In the genomic region with DNA sequence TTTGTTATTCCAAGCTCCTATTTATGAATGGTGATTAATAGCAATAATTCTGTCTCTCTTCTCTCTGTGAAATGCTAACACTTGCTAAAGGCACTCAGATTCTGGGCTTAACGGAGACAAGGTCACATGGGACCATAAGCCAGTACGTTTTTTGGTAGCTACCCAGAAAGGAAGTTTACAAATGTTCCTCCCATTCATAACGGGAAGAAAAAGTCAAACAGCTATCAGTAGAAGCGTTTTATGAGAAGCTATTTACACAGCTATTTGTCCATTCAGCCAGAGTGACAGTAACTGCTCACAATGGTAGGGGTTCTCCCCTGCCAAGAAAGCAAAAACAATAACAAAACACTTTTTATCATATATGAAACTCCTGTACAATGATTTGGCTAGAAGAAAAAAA, we compare ENCODE assay signal across 12 cellular contexts. TPM values are rescaled to one million over a fixed set of nuclear protein-coding genes. Genes with fewer than 3 reads are reported as not detected.
DNase-seq lines count a peak whose midpoint lies in the region; ATAC-seq and TF ChIP-seq lines count a peak whose summit lies in the region.
"Had no signal": no experiment of that assay in that cellular context is flagged by ENCODE, and none has a peak within 500 bp of the region (broad histone marks: within the 10 kb centered on the region; RNA-seq: fewer than 3 reads in every experiment).

No MANE protein-coding gene starts in this region.

- H3K9me3 ChIP-seq in mesenchymal stem cell (ENCODE audit: control insufficient read depth, low read length): no peaks in the 10 kb centered on the region
- no peaks in the 10 kb centered on the region for H3K9me3 ChIP-seq in thyroid gland
- H3K9me3 ChIP-seq: ovary, tibial nerve had no signal

- H3K14ac ChIP-seq in mesenchymal stem cell (ENCODE audit: low read length in 2 of 2): no peak overlapping the region

- H3K4me3 ChIP-seq in dorsolateral prefrontal cortex (peak overlapping the region in 29 of 59 donors; percentile 1 to 45 (median 20)), mesenchymal stem cell (ENCODE audit: insufficient read depth in 1 of 2, low read depth in 1 of 2, low read length in 2 of 2) (no peak overlapping the region), thyroid gland (replicated peaks in 1 of 3) (no peak overlapping the region)
- H3K4me3 ChIP-seq: ovary, tibial nerve had no signal

- H3K4me1 ChIP-seq in mesenchymal stem cell (ENCODE audit: control insufficient read depth, insufficient read depth, low read depth, low read length): peaks cover 1% of the 10 kb centered on the region
- peaks cover 0 to 6% of the 10 kb centered on the region in 2 donors for H3K4me1 ChIP-seq in thyroid gland

- no peak overlapping the region for H3K18ac ChIP-seq in mesenchymal stem cell (ENCODE audit: low read depth in 1 of 2, low read length in 2 of 2)

- no peak for TF ChIP-seq POLR2A in thyroid gland (IDR thresholded peaks at IDR 0.05)

- H3K9ac ChIP-seq in mesenchymal stem cell (ENCODE audit: low read length): peak overlapping the region; percentile 3

- no peak overlapping the region for H2BK5ac ChIP-seq in mesenchymal stem cell (ENCODE audit: low read depth, low read length, poor library complexity, severe bottlenecking)

- 54% methylated on average over 4 of the region's 4 CpGs for WGBS in mesenchymal stem cell
- 47 to 51% methylated on average over 4 of the region's 4 CpGs for WGBS in thyroid gland, 2 donors

- H2BK12ac ChIP-seq in mesenchymal stem cell (ENCODE audit: low read length in 2 of 2): no peak overlapping the region

- H2AK5ac ChIP-seq in mesenchymal stem cell (ENCODE audit: low read length, severe bottlenecking): no peak overlapping the region

- H3K36me3 ChIP-seq in mesenchymal stem cell (ENCODE audit: control insufficient read depth in 1 of 2, insufficient read depth in 2 of 2, low read depth in 1 of 2, low read length in 2 of 2) (peaks cover 3 to 69% of the 10 kb centered on the region in 2 experiments), thyroid gland (peaks cover 0 to 2% of the 10 kb centered on the region in 2 donors)
- H3K36me3 ChIP-seq: ovary had no signal

- no peak overlapping the region for H2BK15ac ChIP-seq in mesenchymal stem cell (ENCODE audit: low read depth, poor library complexity, severe bottlenecking)

- H3K4ac ChIP-seq in mesenchymal stem cell (ENCODE audit: low read depth in 1 of 2, low read length in 2 of 2): no peak overlapping the region

- peaks cover 9% of the 10 kb centered on the region for H3K79me1 ChIP-seq in mesenchymal stem cell (replicated peaks; ENCODE audit: low read length, poor library complexity, severe bottlenecking)

- H3K23ac ChIP-seq in mesenchymal stem cell (ENCODE audit: low read length in 2 of 2): no peak overlapping the region

- no peak overlapping the region for H4K91ac ChIP-seq in mesenchymal stem cell (ENCODE audit: low read length)

- DNase-seq in COLO829 (ENCODE audit: low spot score) (peak; percentile 61), NCI-H2081 treated with DMSO at 0.1 percent for 48 hours (lab: John Stamatoyannopoulos, UW) (peak; percentile 30), dorsolateral prefrontal cortex (no peak), mesenchymal stem cell (peak; percentile 15), DMS53 (lab: John Stamatoyannopoulos, UW) (no peak), thyroid gland (no peak), H4 (ENCODE audit: low spot score) (no peak)
- DNase-seq: kidney glomerular epithelial cell, NCI-H1694, ovary had no signal

- H3K27ac ChIP-seq in dorsolateral prefrontal cortex (peak overlapping the region in 36 of 59 donors; percentile 1 to 63 (median 38)), mesenchymal stem cell (ENCODE audit: low read length, poor library complexity, severe bottlenecking) (no peak overlapping the region), thyroid gland (no peak overlapping the region)
- H3K27ac ChIP-seq: ovary had no signal

- ATAC-seq in HG03457 (IDR thresholded peaks at IDR 0.05; ENCODE audit: unreplicated experiment): no peak

- TF ChIP-seq CTCF in dorsolateral prefrontal cortex (IDR thresholded peaks at IDR 0.05 in 54 of 56, conservative IDR thresholded peaks at IDR 0.05 in 2 of 56; ENCODE audit: low read depth in 1 of 56, partially characterized antibody in 56 of 56) (no peak), thyroid gland (IDR thresholded peaks at IDR 0.05) (no peak)

- no peak overlapping the region for H2BK120ac ChIP-seq in mesenchymal stem cell (ENCODE audit: low read depth, low read length)

- no peak overlapping the region for H2AFZ ChIP-seq in mesenchymal stem cell (ENCODE audit: low read depth, low read length)

- H3K27me3 ChIP-seq in dorsolateral prefrontal cortex: no peaks in the 10 kb centered on the region
- H3K27me3 ChIP-seq in mesenchymal stem cell (ENCODE audit: control insufficient read depth in 1 of 2, insufficient read depth in 1 of 2, low read length in 2 of 2): no peaks in the 10 kb centered on the region
- H3K27me3 ChIP-seq in thyroid gland: no peaks in the 10 kb centered on the region
- H3K27me3 ChIP-seq: ovary, tibial nerve had no signal

- H4K8ac ChIP-seq in mesenchymal stem cell (ENCODE audit: low read length): no peak overlapping the region

- H3K4me2 ChIP-seq in mesenchymal stem cell (ENCODE audit: low read length, poor library complexity, severe bottlenecking): no peak overlapping the region

- intact Hi-C loops in dorsolateral prefrontal cortex (cut with DNase I): loop anchor here in 1 of 2 donors (2.0 kb wide), 1 partner anchor 51 kb away; the partner anchor contains the start of gene ZMAT3
- intact Hi-C loops in thyroid gland (cut with DNase I): no loop called here

RNA-seq across cellular contexts. Expression of gene ZMAT3, which starts 51.5 kb away (rescaled TPM):
- total RNA-seq in dorsolateral prefrontal cortex: 100 to 1,000 TPM in 2 of 120 experiments, 10 to 100 TPM in 118; 40.9 to 107 (median 77.8) TPM
- polyA plus RNA-seq in mesenchymal stem cell (2013, experiment 1 of 2): 74.4 TPM
- 72.6 TPM for polyA plus RNA-seq in mesenchymal stem cell (2013, experiment 2 of 2)
- total RNA-seq in thyroid gland: 10 to 100 TPM; 11.6 to 15.8 (median 13.1) TPM
- 4.2 and 5.7 TPM in 2 replicates for total RNA-seq in H4 (2014; rRNA removed; shearing (Covaris generic))

Comparison
In these comparisons a context has a peak if more than half of its experiments do, and no peak if none do; other contexts are left out.
1. DNase-seq: peak in COLO829 (single experiment), NCI-H2081 treated with DMSO at 0.1 percent for 48 hours (single experiment) and mesenchymal stem cell (single experiment); none in dorsolateral prefrontal cortex (0 of 10), DMS53 (single experiment), thyroid gland (0 of 2) and H4 (single experiment).
2. H3K27ac ChIP-seq: peak in dorsolateral prefrontal cortex (36 of 59); none in mesenchymal stem cell (single experiment) and thyroid gland (0 of 3).